9 cellular contexts compared by ENCODE assay signal in the genomic region with DNA sequence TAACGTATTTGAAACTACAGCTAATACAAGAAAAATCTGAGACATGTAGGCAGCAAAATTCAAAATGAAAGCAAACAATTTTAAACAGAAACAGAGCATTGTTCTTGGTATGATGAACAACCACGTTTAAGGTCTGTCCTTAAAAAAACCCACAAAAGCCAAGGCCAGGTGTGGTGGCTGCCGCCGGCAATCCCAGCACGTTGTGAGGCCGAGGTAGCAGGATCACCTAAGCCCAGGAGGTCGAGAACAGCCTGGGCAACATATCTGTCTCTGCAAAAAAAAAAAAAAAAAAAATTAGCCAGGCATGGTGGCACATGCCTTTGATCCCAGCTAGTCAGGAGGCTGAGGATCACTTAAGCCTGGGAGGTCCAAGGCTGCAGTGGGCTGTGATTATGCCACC.
"Had no signal": no experiment of that assay in that cellular context is flagged by ENCODE, and none has a peak within 500 bp of the region (broad histone marks: within the 10 kb centered on the region; RNA-seq: fewer than 3 reads in every experiment).

No MANE protein-coding gene starts in this region.

- DNase-seq: GM23248, GOT3, H7, H9, HCEC 1CT, HFFc6 had no signal

- H3K4me2 ChIP-seq: GM23338 had no signal

- ATAC-seq: GM23338, HCT116 had no signal

- H3K9ac ChIP-seq: GM23248 had no signal

- H3K9me3 Mint-ChIP-seq: GM23338, H9, HFFc6 had no signal

- H2AFZ ChIP-seq: GM23248, GM23338 had no signal

- H3K27ac ChIP-seq: GM23248 had no signal

- H3K4me3 ChIP-seq: GM23248, GM23338, HAP-1 had no signal

- H3K4me1 Mint-ChIP-seq: GM23338, H9 had no signal

- H3K4me3 Mint-ChIP-seq: GM23338, H9, HFFc6 had no signal

- H3K4me1 ChIP-seq: HAP-1 had no signal

- H3K9me3 ChIP-seq: HAP-1 had no signal

- H3K27ac Mint-ChIP-seq: GM23338, H9, HFFc6 had no signal
